ENCODE assay signal across 2 cellular contexts in genomic region chr6:75284285-75285155, GRCh38.
TF ChIP-seq lines count a peak whose summit lies in the region.

TMEM30A (minus strand) TSS chr6:75284792; CDS start chr6:75284638, 154 bp downstream.

TF ChIP-seq in HCT116, 20 proteins besides CTCF, POLR2A, EP300 and RAD21 (continued from another document):
- TF ChIP-seq ELF1 (IDR thresholded peaks at IDR 0.05; ENCODE audit: borderline replicate concordance, low read depth) (peak; percentile 32; the same call in 1 of the 2 replicates), FOSL1 (IDR thresholded peaks at IDR 0.05; ENCODE audit: low read depth) (no peak), CBX3 (IDR thresholded peaks at IDR 0.05; ENCODE audit: low read depth) (peak; percentile 84; the same call in 1 of the 2 replicates), SRF (IDR thresholded peaks at IDR 0.05; ENCODE audit: low read depth) (no peak), ZBTB33 (IDR thresholded peaks at IDR 0.05; ENCODE audit: extremely low read depth, insufficient replicate concordance, low read length) (no peak), SP1 (IDR thresholded peaks at IDR 0.05; ENCODE audit: low read depth) (peak; percentile 82), YY1 (IDR thresholded peaks at IDR 0.05; ENCODE audit: extremely low read depth, insufficient replicate concordance, low read depth, low read length) (peak; percentile 72), JUND (IDR thresholded peaks at IDR 0.05) (no peak), TCF7L2 (IDR thresholded peaks at IDR 0.05; ENCODE audit: borderline replicate concordance, extremely low read depth, insufficient read depth, insufficient read length) (no peak), MAX (IDR thresholded peaks at IDR 0.05) (peak; percentile 92), POLR2AphosphoS5 (IDR thresholded peaks at IDR 0.05; ENCODE audit: low read depth, low read length) (peak; percentile 98), EGR1 (IDR thresholded peaks at IDR 0.05; ENCODE audit: low read depth) (no peak), ZNF274 (IDR thresholded peaks at IDR 0.05; ENCODE audit: low read depth, low read length) (no peak), CEBPB (IDR thresholded peaks at IDR 0.05; ENCODE audit: low read depth) (no peak), ZFX (IDR thresholded peaks at IDR 0.05) (peak; percentile 53; the same call in 1 of the 2 replicates), EZH2 (IDR thresholded peaks at IDR 0.05) (no peak)
- TF ChIP-seq, protein P1, sequence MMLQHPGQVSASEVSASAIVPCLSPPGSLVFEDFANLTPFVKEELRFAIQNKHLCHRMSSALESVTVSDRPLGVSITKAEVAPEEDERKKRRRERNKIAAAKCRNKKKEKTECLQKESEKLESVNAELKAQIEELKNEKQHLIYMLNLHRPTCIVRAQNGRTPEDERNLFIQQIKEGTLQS (IDR thresholded peaks at IDR 0.05): no peak

TF ChIP-seq in neural cell, 6 proteins besides CTCF, POLR2A, EP300 and RAD21 (continued from another document):
- peak; percentile 89 for TF ChIP-seq REST (IDR thresholded peaks at IDR 0.05; ENCODE audit: borderline replicate concordance)
- TF ChIP-seq TAF1 (IDR thresholded peaks at IDR 0.05; ENCODE audit: low read depth): peak; percentile 92
- no peak for TF ChIP-seq SMC3 (conservative IDR thresholded peaks at IDR 0.05; ENCODE audit: poor library complexity)
- TF ChIP-seq MXI1 (conservative IDR thresholded peaks at IDR 0.05; ENCODE audit: poor library complexity, severe bottlenecking): peak; percentile 77
